Comparison of ENCODE assay signal across 15 cellular contexts in the genomic region with DNA sequence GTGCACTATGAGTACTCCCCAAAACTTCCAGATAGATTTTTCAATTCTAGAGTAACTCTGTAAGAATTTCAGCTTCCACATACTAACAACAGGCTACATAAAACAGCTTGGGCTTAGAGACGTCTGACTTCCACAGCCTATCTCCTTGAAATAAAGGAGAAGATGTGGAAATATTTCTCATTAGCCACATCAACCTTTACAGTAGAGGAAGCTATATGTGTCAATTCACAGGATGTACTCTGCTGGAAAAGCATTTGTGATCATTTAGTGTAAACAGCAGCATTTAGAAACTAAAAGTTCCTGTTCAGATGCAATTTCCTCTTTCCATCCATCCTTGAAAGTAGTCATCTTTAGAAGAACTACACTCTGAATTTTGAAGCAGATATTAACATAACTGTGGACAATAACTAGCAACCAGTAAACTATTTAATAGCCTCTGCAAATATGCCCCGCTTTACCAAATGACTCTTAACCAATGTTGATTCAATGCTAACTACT. TPM values are rescaled to one million over a fixed set of nuclear protein-coding genes. Genes with fewer than 3 reads are reported as not detected.
DNase-seq lines count a peak whose midpoint lies in the region; ATAC-seq and TF ChIP-seq lines count a peak whose summit lies in the region.
"Had no signal": no experiment of that assay in that cellular context is flagged by ENCODE, and none has a peak within 500 bp of the region (broad histone marks: within the 10 kb centered on the region; RNA-seq: fewer than 3 reads in every experiment).

No MANE protein-coding gene starts in this region.

- H3K36me3 ChIP-seq in OCI-LY3 (replicated peaks; ENCODE audit: low read depth, low read length): peaks cover 62% of the 10 kb centered on the region
- H3K36me3 ChIP-seq: breast epithelium had no signal

- H3K9me3 Mint-ChIP-seq in activated CD8-positive, alpha-beta memory T cell treated with anti-CD3 and anti-CD28 coated beads, Interleukin-2, amount 10 ng/mL, durations not matched to agents 7 days and 5 days (ENCODE audit: low read depth): no peaks in the 10 kb centered on the region
- H3K9me3 Mint-ChIP-seq in brain: no peaks in the 10 kb centered on the region
- no peaks in the 10 kb centered on the region for H3K9me3 Mint-ChIP-seq in stimulated activated effector memory CD8-positive, alpha-beta T cell treated with anti-CD3 and anti-CD28 coated beads, Interleukin-12 subunit alpha, Interleukin-12 subunit beta, amount 100 ng/mL, for 72 hours

- H3K79me2 ChIP-seq in OCI-LY3 (ENCODE audit: low read length): peaks cover 91% of the 10 kb centered on the region

- peaks cover 52% of the 10 kb centered on the region for H3K36me3 Mint-ChIP-seq in activated CD8-positive, alpha-beta memory T cell treated with anti-CD3 and anti-CD28 coated beads, Interleukin-2, amount 10 ng/mL, durations not matched to agents 7 days and 5 days
- peaks cover 58% of the 10 kb centered on the region for H3K36me3 Mint-ChIP-seq in brain
- H3K36me3 Mint-ChIP-seq in stimulated activated effector memory CD8-positive, alpha-beta T cell treated with anti-CD3 and anti-CD28 coated beads, Interleukin-12 subunit alpha, Interleukin-12 subunit beta, amount 100 ng/mL, for 72 hours: peaks cover 100% of the 10 kb centered on the region

- ATAC-seq in activated CD8-positive, alpha-beta memory T cell treated with anti-CD3 and anti-CD28 coated beads, Interleukin-2, amount 10 ng/mL, durations not matched to agents 7 days and 5 days: no peak
- no peak for ATAC-seq in stimulated activated effector memory CD8-positive, alpha-beta T cell treated with anti-CD3 and anti-CD28 coated beads, Interleukin-12 subunit alpha, Interleukin-12 subunit beta, amount 100 ng/mL, for 72 hours
- ATAC-seq: HepG2 had no signal

- peak overlapping the region; percentile 75 for H3K27ac Mint-ChIP-seq in activated CD8-positive, alpha-beta memory T cell treated with anti-CD3 and anti-CD28 coated beads, Interleukin-2, amount 10 ng/mL, durations not matched to agents 7 days and 5 days
- H3K27ac Mint-ChIP-seq in brain: peak overlapping the region in 3 of 5 experiments; percentile 7 to 92 (median 23)
- peak overlapping the region; percentile 75 for H3K27ac Mint-ChIP-seq in stimulated activated effector memory CD8-positive, alpha-beta T cell treated with anti-CD3 and anti-CD28 coated beads, Interleukin-12 subunit alpha, Interleukin-12 subunit beta, amount 100 ng/mL, for 72 hours

- CTCF ChIA-PET in activated CD8-positive, alpha-beta memory T cell treated with anti-CD3 and anti-CD28 coated beads, Interleukin-2, amount 10 ng/mL, durations not matched to agents 7 days and 5 days (lab: Charles Lee): interaction anchor here (1.6 to 2.7 kb wide), 3 partner anchors 12 to 27 kb away, joined by 4 to 8 read pairs (median 5); no protein-coding TSS in a partner anchor

- H3K4me2 ChIP-seq in OCI-LY3 (ENCODE audit: low read length): peak overlapping the region; percentile 36

- H3K27ac ChIP-seq in OCI-LY3 (ENCODE audit: low read length): peak overlapping the region; percentile 62
- H3K27ac ChIP-seq: breast epithelium had no signal

- no peaks in the 10 kb centered on the region for H3K9me3 ChIP-seq in OCI-LY3 (ENCODE audit: insufficient read depth, low read length)
- H3K9me3 ChIP-seq: breast epithelium had no signal

- no peak for DNase-seq in activated CD8-positive, alpha-beta memory T cell treated with anti-CD3 and anti-CD28 coated beads, Interleukin-2, amount 10 ng/mL, durations not matched to agents 7 days and 5 days
- no peak for DNase-seq in activated CD8-positive, alpha-beta memory T cell treated with anti-CD3 and anti-CD28 coated beads for 24 hours
- DNase-seq in stimulated activated effector memory CD8-positive, alpha-beta T cell treated with anti-CD3 and anti-CD28 coated beads, Interleukin-12 subunit alpha, Interleukin-12 subunit beta, amount 100 ng/mL, for 72 hours (ENCODE audit: low spot score in 2 of 2): no peak
- DNase-seq in GOT3 (lab: John Stamatoyannopoulos, UW): no peak
- no peak for DNase-seq in AG08396 (ENCODE audit: low spot score)
- DNase-seq in middle frontal gyrus (ENCODE audit: extremely low spot score, low spot score): no peak
- DNase-seq: effector CD8-positive, alpha-beta T cell; mammary epithelial cell; NCI-H1417; NCI-H446; OCI-M1 had no signal

- TF ChIP-seq CTCF in OCI-LY3 (IDR thresholded peaks at IDR 0.05; ENCODE audit: low read depth, low read length) (no peak), brain (conservative IDR thresholded peaks at IDR 0.05) (no peak)

- H3K4me3 ChIP-seq in OCI-LY3 (ENCODE audit: low read length): no peak overlapping the region
- H3K4me3 ChIP-seq: breast epithelium had no signal

- H4K20me1 ChIP-seq in OCI-LY3 (ENCODE audit: insufficient read depth, low read length): peaks cover 41% of the 10 kb centered on the region

- H3K4me3 Mint-ChIP-seq in activated CD8-positive, alpha-beta memory T cell treated with anti-CD3 and anti-CD28 coated beads, Interleukin-2, amount 10 ng/mL, durations not matched to agents 7 days and 5 days: no peak overlapping the region
- H3K4me3 Mint-ChIP-seq in brain: no peak overlapping the region
- no peak overlapping the region for H3K4me3 Mint-ChIP-seq in stimulated activated effector memory CD8-positive, alpha-beta T cell treated with anti-CD3 and anti-CD28 coated beads, Interleukin-12 subunit alpha, Interleukin-12 subunit beta, amount 100 ng/mL, for 72 hours

- no peak overlapping the region for H3K9ac ChIP-seq in OCI-LY3 (ENCODE audit: low read length)

- peaks cover 74% of the 10 kb centered on the region for H3K4me1 Mint-ChIP-seq in activated CD8-positive, alpha-beta memory T cell treated with anti-CD3 and anti-CD28 coated beads, Interleukin-2, amount 10 ng/mL, durations not matched to agents 7 days and 5 days
- H3K4me1 Mint-ChIP-seq in brain: peaks cover 49% of the 10 kb centered on the region
- peaks cover 58% of the 10 kb centered on the region for H3K4me1 Mint-ChIP-seq in stimulated activated effector memory CD8-positive, alpha-beta T cell treated with anti-CD3 and anti-CD28 coated beads, Interleukin-12 subunit alpha, Interleukin-12 subunit beta, amount 100 ng/mL, for 72 hours

- H2AFZ ChIP-seq in OCI-LY3 (ENCODE audit: low read depth, low read length): no peak overlapping the region

- no peaks in the 10 kb centered on the region for H3K27me3 Mint-ChIP-seq in activated CD8-positive, alpha-beta memory T cell treated with anti-CD3 and anti-CD28 coated beads, Interleukin-2, amount 10 ng/mL, durations not matched to agents 7 days and 5 days
- no peaks in the 10 kb centered on the region for H3K27me3 Mint-ChIP-seq in brain

- H3K4me1 ChIP-seq in OCI-LY3 (ENCODE audit: low read length): peaks cover 32% of the 10 kb centered on the region
- H3K4me1 ChIP-seq: breast epithelium had no signal

- no peaks in the 10 kb centered on the region for H3K27me3 ChIP-seq in OCI-LY3 (ENCODE audit: low read depth, low read length)
- H3K27me3 ChIP-seq: breast epithelium had no signal

RNA-seq across cellular contexts. Expression of a gene that starts 46.2 kb away (rescaled TPM):
- total RNA-seq in activated CD8-positive, alpha-beta memory T cell treated with anti-CD3 and anti-CD28 coated beads, Interleukin-2, amount 10 ng/mL, durations not matched to agents 7 days and 5 days: 100 to 1,000 TPM; 204 to 267 TPM
- polyA plus RNA-seq in brain (ENCODE audit: insufficient read depth, low read depth, low replicate concordance): 80.2 TPM

Comparison
In these comparisons a context has a peak if more than half of its experiments do, and no peak if none do; other contexts are left out.
1. H3K27ac Mint-ChIP-seq: peak in every context shown above with its lines; median percentile 75 in activated CD8-positive, alpha-beta memory T cell treated with anti-CD3 and anti-CD28 coated beads, Interleukin-2, amount 10 ng/mL, durations not matched to agents 7 days and 5 days; 75 in stimulated activated effector memory CD8-positive, alpha-beta T cell treated with anti-CD3 and anti-CD28 coated beads, Interleukin-12 subunit alpha, Interleukin-12 subunit beta, amount 100 ng/mL, for 72 hours; 23 in brain.